Comparison of ENCODE assay signal across 25 cellular contexts in genomic region chr11:35115688-35116030, GRCh38. TPM values are rescaled to one million over a fixed set of nuclear protein-coding genes. Genes with fewer than 3 reads are reported as not detected.
DNase-seq lines count a peak whose midpoint lies in the region; ATAC-seq and TF ChIP-seq lines count a peak whose summit lies in the region.
"Had no signal": no experiment of that assay in that cellular context is flagged by ENCODE, and none has a peak within 500 bp of the region (broad histone marks: within the 10 kb centered on the region; RNA-seq: fewer than 3 reads in every experiment).

No MANE protein-coding gene starts in this region.

- H2AFZ ChIP-seq in OCI-LY3 (ENCODE audit: low read depth, low read length) (no peak overlapping the region), osteoblast (ENCODE audit: low read length) (no peak overlapping the region)
- H2AFZ ChIP-seq: neural progenitor cell had no signal

- peaks cover 4% of the 10 kb centered on the region for H3K27me3 Mint-ChIP-seq in HFFc6 (ENCODE audit: insufficient read depth)
- H3K27me3 Mint-ChIP-seq: IgD-negative memory B cell, T-cell had no signal

- H3K36me3 Mint-ChIP-seq in HFFc6 (ENCODE audit: low read depth): no peaks in the 10 kb centered on the region
- H3K36me3 Mint-ChIP-seq: IgD-negative memory B cell, neural progenitor cell, T-cell had no signal

- H3K36me3 ChIP-seq in H7 (replicated peaks; ENCODE audit: control insufficient read depth, insufficient read depth, low read length): no peaks in the 10 kb centered on the region
- H3K36me3 ChIP-seq in OCI-LY3 (replicated peaks; ENCODE audit: low read depth, low read length): no peaks in the 10 kb centered on the region
- no peaks in the 10 kb centered on the region for H3K36me3 ChIP-seq in suprapubic skin
- no peaks in the 10 kb centered on the region for H3K36me3 ChIP-seq in osteoblast (ENCODE audit: insufficient read depth, low read length)
- H3K36me3 ChIP-seq: colonic mucosa, left ventricle myocardium inferior, MG63, neural progenitor cell, tibial artery had no signal

- no peak for TF ChIP-seq EP300 in suprapubic skin (IDR thresholded peaks at IDR 0.05)

- no peaks in the 10 kb centered on the region for H4K20me1 ChIP-seq in OCI-LY3 (ENCODE audit: insufficient read depth, low read length)
- no peaks in the 10 kb centered on the region for H4K20me1 ChIP-seq in osteoblast (ENCODE audit: insufficient read depth, low read length)

- no peak for ATAC-seq in HG02885 (IDR thresholded peaks at IDR 0.05; ENCODE audit: poor library complexity, unreplicated experiment)
- ATAC-seq: stimulated activated naive CD8-positive, alpha-beta T cell treated with anti-CD3 and anti-CD28 coated beads, Interleukin-15, Interleukin-2, amounts not matched to agents 100 U/mL and 50 U/mL, for 24 hours; T-cell had no signal

- TF ChIP-seq CTCF in OCI-LY3 (IDR thresholded peaks at IDR 0.05; ENCODE audit: low read depth, low read length) (no peak), epithelial cell of esophagus (IDR thresholded peaks at IDR 0.05; ENCODE audit: insufficient read depth, low read depth, low read length, missing control alignments) (no peak), suprapubic skin (IDR thresholded peaks at IDR 0.05) (no peak), osteoblast (IDR thresholded peaks at IDR 0.05; ENCODE audit: extremely low read depth, low read depth, low read length) (no peak), HFFc6 (IDR thresholded peaks at IDR 0.05) (no peak)

- H3K9me3 Mint-ChIP-seq in HFFc6: no peaks in the 10 kb centered on the region
- H3K9me3 Mint-ChIP-seq: endodermal cell, neural progenitor cell, T-cell had no signal

- H3K4me3 ChIP-seq in H7 (ENCODE audit: insufficient read depth, low read depth, low read length) (no peak overlapping the region), OCI-LY3 (ENCODE audit: low read length) (peak overlapping the region; percentile 51), epithelial cell of esophagus (ENCODE audit: low read length) (no peak overlapping the region), suprapubic skin (no peak overlapping the region), osteoblast (ENCODE audit: insufficient read depth, low read length) (no peak overlapping the region)
- H3K4me3 ChIP-seq: body of pancreas, colonic mucosa, left ventricle myocardium inferior, MG63, neural progenitor cell, tibial artery had no signal

- H3K9ac ChIP-seq in OCI-LY3 (ENCODE audit: low read length): peak overlapping the region; percentile 49
- H3K9ac ChIP-seq: neural progenitor cell had no signal

- no peak for TF ChIP-seq POLR2A in suprapubic skin (IDR thresholded peaks at IDR 0.05)

- H3K4me1 ChIP-seq in OCI-LY3 (ENCODE audit: low read length) (peaks cover 89% of the 10 kb centered on the region), suprapubic skin (peaks cover 46% of the 10 kb centered on the region), osteoblast (ENCODE audit: insufficient read depth, low read length) (peaks cover 34% of the 10 kb centered on the region)

- H3K4me2 ChIP-seq in OCI-LY3 (ENCODE audit: low read length) (peak overlapping the region; percentile 81), osteoblast (ENCODE audit: insufficient read depth, low read length) (no peak overlapping the region)
- H3K4me2 ChIP-seq: neural progenitor cell had no signal

- H3K79me2 ChIP-seq in OCI-LY3 (ENCODE audit: low read length) (0 out of 2 replicates have a peak, but pooled peaks cover 4% of the 10 kb centered on the region), osteoblast (ENCODE audit: insufficient read depth, low read length) (no peaks in the 10 kb centered on the region)

- H3K9me3 ChIP-seq in OCI-LY3 (ENCODE audit: insufficient read depth, low read length) (no peaks in the 10 kb centered on the region), suprapubic skin (no peaks in the 10 kb centered on the region), osteoblast (ENCODE audit: low read depth, low read length) (no peaks in the 10 kb centered on the region)
- H3K9me3 ChIP-seq: body of pancreas, colonic mucosa, left ventricle myocardium inferior, MG63, tibial artery had no signal

- no peaks in the 10 kb centered on the region for H3K27me3 ChIP-seq in H7 (ENCODE audit: control insufficient read depth, insufficient read depth, low read length)
- H3K27me3 ChIP-seq in OCI-LY3 (ENCODE audit: low read depth, low read length): 0 out of 2 replicates have a peak, but pooled peaks cover 3% of the 10 kb centered on the region
- H3K27me3 ChIP-seq in suprapubic skin: no peaks in the 10 kb centered on the region
- no peaks in the 10 kb centered on the region for H3K27me3 ChIP-seq in osteoblast (ENCODE audit: insufficient read depth, low read length)
- H3K27me3 ChIP-seq: body of pancreas, colonic mucosa, MG63, tibial artery had no signal

- H3K27ac Mint-ChIP-seq in HFFc6: no peak overlapping the region
- H3K27ac Mint-ChIP-seq: endodermal cell, progenitor cell of endocrine pancreas, T-cell had no signal

- no peak overlapping the region for H3K4me3 Mint-ChIP-seq in HFFc6
- H3K4me3 Mint-ChIP-seq: endodermal cell, IgD-negative memory B cell, neural progenitor cell, T-cell had no signal

- peaks cover 43% of the 10 kb centered on the region for H3K4me1 Mint-ChIP-seq in HFFc6 (ENCODE audit: low read depth)

- WGBS in suprapubic skin: 35% methylated on average over 4 of the region's 4 CpGs

- DNase-seq in H7 (peak; percentile 12), epithelial cell of esophagus (ENCODE audit: low read depth) (peak; percentile 93), suprapubic skin (ENCODE audit: low spot score in 2 of 2) (no peak), osteoblast (ENCODE audit: insufficient read length, low spot score, missing footprints) (no peak), HFFc6 (no peak)
- DNase-seq: activated CD4-positive, alpha-beta T cell treated with anti-CD3 and anti-CD28 coated beads, Interleukin-2, amount 50 U/mL, for 1 hour; activated CD8-positive, alpha-beta memory T cell treated with anti-CD3 and anti-CD28 coated beads, Interleukin-2, amount 50 U/mL, for 48 hours; body of pancreas; colonic mucosa; EL; endodermal cell; left ventricle myocardium inferior; NCI-H2029; NCI-H510A treated with DMSO at 0.1 percent for 48 hours; SHP77 treated with DMSO at 0.1 percent for 48 hours; stimulated activated CD4-positive, alpha-beta T cell treated with anti-CD3 and anti-CD28 coated beads, Interleukin-2, amount 100 ng/mL, for 48 hours; stimulated activated naive CD8-positive, alpha-beta T cell treated with anti-CD3 and anti-CD28 coated beads, Interleukin-15, Interleukin-2, amounts not matched to agents 100 U/mL and 50 U/mL, for 24 hours; T-cell; tibial artery had no signal

- H3K27ac ChIP-seq in OCI-LY3 (ENCODE audit: low read length) (peak overlapping the region; percentile 66), suprapubic skin (peak overlapping the region; percentile 76), osteoblast (ENCODE audit: low read depth, low read length) (no peak overlapping the region)
- H3K27ac ChIP-seq: colonic mucosa, left ventricle myocardium inferior, neural progenitor cell had no signal

RNA-seq across cellular contexts. Expression of gene CD44, which starts 23.3 kb away (rescaled TPM):
- 9.4 and 11.4 TPM in 2 replicates for total RNA-seq in H7 (2014; rRNA removed; shearing (Covaris generic))
- total RNA-seq in suprapubic skin: 1,000 to 10,000 TPM; 1,361 to 2,207 (median 1,502) TPM
- total RNA-seq in osteoblast: 238 and 268 TPM in 2 replicates
- 1,000 to 10,000 TPM; 1,912 to 2,221 (median 2,175) TPM for total RNA-seq in HFFc6 (2021; fragmentation: NEBNext Ultra II Directional; extraction: Animal tissue kit (Norgen Biotek cat#: 25700))

Comparison
In these comparisons a context has a peak if more than half of its experiments do, and no peak if none do; other contexts are left out.
1. DNase-seq: peak in H7 (single experiment) and epithelial cell of esophagus (single experiment); none in suprapubic skin (0 of 2), osteoblast (single experiment) and HFFc6 (single experiment).
2. RNA of gene CD44, which starts 23.3 kb away (total RNA-seq): 1,912 to 2,221 TPM in HFFc6, 1,361 to 2,207 TPM in suprapubic skin and 238 to 268 TPM in osteoblast; 9.4 to 11.4 TPM in H7; every median in the first group is over 10 times any median in the second.